ENCODE assay signal across 2 cellular contexts in genomic region chr11:122817121-122817520, GRCh38.
TF ChIP-seq lines count a peak whose summit lies in the region.

No MANE protein-coding gene starts in this region.

TF ChIP-seq in liver, 16 proteins besides CTCF, POLR2A, EP300 and RAD21 (continued from another document):
- TF ChIP-seq ZBTB33 (IDR thresholded peaks at IDR 0.05): no peak

TF ChIP-seq in HepG2, 621 proteins besides CTCF, POLR2A, EP300 and RAD21 (continued from another document):
- no peak for TF ChIP-seq ZNF780A (CRISPR knock-in tag; IDR thresholded peaks at IDR 0.05)
- TF ChIP-seq ZNF337 (CRISPR knock-in tag; IDR thresholded peaks at IDR 0.05; ENCODE audit: borderline replicate concordance, low read depth): no peak
- TF ChIP-seq ZSCAN20 (CRISPR knock-in tag; IDR thresholded peaks at IDR 0.05; ENCODE audit: borderline replicate concordance): no peak
- no peak for TF ChIP-seq ZNF878 (CRISPR knock-in tag; IDR thresholded peaks at IDR 0.05)
- TF ChIP-seq ZNF296 (CRISPR knock-in tag; conservative IDR thresholded peaks at IDR 0.05): no peak
- no peak for TF ChIP-seq MZF1 (CRISPR knock-in tag; IDR thresholded peaks at IDR 0.05; ENCODE audit: borderline replicate concordance)
- TF ChIP-seq MYNN (CRISPR knock-in tag; IDR thresholded peaks at IDR 0.05; ENCODE audit: low read depth): no peak
- TF ChIP-seq RARA (CRISPR knock-in tag; IDR thresholded peaks at IDR 0.05): no peak
